In genomic region chr10:48139953-48140850, GRCh38 we compare ENCODE assay signal across 8 cellular contexts.
DNase-seq lines count a peak whose midpoint lies in the region; ATAC-seq and TF ChIP-seq lines count a peak whose summit lies in the region.
"Not testable (repeated sequence)": the region's sequence is repeated elsewhere in the genome, so short reads cannot be mapped to it uniquely, and the experiment has no call there.

No MANE protein-coding gene starts in this region.

- not testable (repeated sequence) for H3K27me3 Mint-ChIP-seq in CD4-positive, alpha-beta T cell; WTC11 (ENCODE audit: low read depth); activated naive CD8-positive, alpha-beta T cell treated with anti-CD3 and anti-CD28 coated beads, Interleukin-2, amount 10 ng/mL, durations not matched to agents 7 days and 5 days; stimulated activated naive B cell treated with anti-CD40 and anti-IgM and Interleukin-4, amounts not matched to agents 10 μg/mL and 1 μg/mL and 100 μg/mL, for 72 hours

- not testable (repeated sequence) for DNase-seq in CD4-positive, alpha-beta T cell; WTC11 (ENCODE audit: low spot score); activated naive CD8-positive, alpha-beta T cell treated with anti-CD3 and anti-CD28 coated beads, Interleukin-2, amount 10 ng/mL, durations not matched to agents 7 days and 5 days; Right ventricle myocardium superior; right lobe of liver; omental fat pad (ENCODE audit: low spot score); stimulated activated naive B cell treated with anti-CD40 and anti-IgM and Interleukin-4, amounts not matched to agents 10 μg/mL and 1 μg/mL and 100 μg/mL, for 72 hours

- CTCF ChIA-PET in CD4-positive, alpha-beta T cell (lab: Charles Lee); WTC11 (lab: Charles Lee): not testable (repeated sequence)

- not testable (repeated sequence) for H3K4me1 ChIP-seq in right lobe of liver

- H3K9me3 Mint-ChIP-seq in CD4-positive, alpha-beta T cell; WTC11; activated naive CD8-positive, alpha-beta T cell treated with anti-CD3 and anti-CD28 coated beads, Interleukin-2, amount 10 ng/mL, durations not matched to agents 7 days and 5 days; stimulated activated naive B cell treated with anti-CD40 and anti-IgM and Interleukin-4, amounts not matched to agents 10 μg/mL and 1 μg/mL and 100 μg/mL, for 72 hours: not testable (repeated sequence)

- peak overlapping the region; percentile 66 for H3K4me3 Mint-ChIP-seq in CD4-positive, alpha-beta T cell
- H3K4me3 Mint-ChIP-seq in WTC11; activated naive CD8-positive, alpha-beta T cell treated with anti-CD3 and anti-CD28 coated beads, Interleukin-2, amount 10 ng/mL, durations not matched to agents 7 days and 5 days; stimulated activated naive B cell treated with anti-CD40 and anti-IgM and Interleukin-4, amounts not matched to agents 10 μg/mL and 1 μg/mL and 100 μg/mL, for 72 hours: not testable (repeated sequence)

- H3K4me1 Mint-ChIP-seq in CD4-positive, alpha-beta T cell (ENCODE audit: low read depth); WTC11; activated naive CD8-positive, alpha-beta T cell treated with anti-CD3 and anti-CD28 coated beads, Interleukin-2, amount 10 ng/mL, durations not matched to agents 7 days and 5 days; stimulated activated naive B cell treated with anti-CD40 and anti-IgM and Interleukin-4, amounts not matched to agents 10 μg/mL and 1 μg/mL and 100 μg/mL, for 72 hours: not testable (repeated sequence)

- intact Hi-C loops in CD4-positive, alpha-beta T cell (cut with DNase I, micrococcal nuclease); Right ventricle myocardium superior (cut with DNase I); right lobe of liver (cut with DNase I): not testable (repeated sequence)

- H3K4me3 ChIP-seq in right lobe of liver: not testable (repeated sequence)

- H3K9me3 ChIP-seq in CD4-positive, alpha-beta T cell (ENCODE audit: control insufficient read depth, low read length); right lobe of liver: not testable (repeated sequence)

- TF ChIP-seq POLR2A in right lobe of liver (IDR thresholded peaks at IDR 0.05): not testable (repeated sequence)

- not testable (repeated sequence) for H3K36me3 ChIP-seq in right lobe of liver

- ATAC-seq in CD4-positive, alpha-beta T cell (ENCODE audit: poor library complexity): peak; percentile 48
- peak; percentile 74 for ATAC-seq in HG02571 (IDR thresholded peaks at IDR 0.05; ENCODE audit: unreplicated experiment)
- ATAC-seq in WTC11: peak; percentile 60
- peak; percentile 33 for ATAC-seq in activated naive CD8-positive, alpha-beta T cell treated with anti-CD3 and anti-CD28 coated beads, Interleukin-2, amount 10 ng/mL, durations not matched to agents 7 days and 5 days (ENCODE audit: low read depth)
- peak; percentile 91 for ATAC-seq in Right ventricle myocardium superior (ENCODE audit: poor library complexity)
- peak; percentile 45 to 89 (median 72) for ATAC-seq in right lobe of liver
- peak; percentile 15 for ATAC-seq in omental fat pad (ENCODE audit: low FRiP score)
- ATAC-seq in stimulated activated naive B cell treated with anti-CD40 and anti-IgM and Interleukin-4, amounts not matched to agents 10 μg/mL and 1 μg/mL and 100 μg/mL, for 72 hours (replicated peaks): peak; percentile 66 to 79

- H3K27ac Mint-ChIP-seq in CD4-positive, alpha-beta T cell; WTC11; activated naive CD8-positive, alpha-beta T cell treated with anti-CD3 and anti-CD28 coated beads, Interleukin-2, amount 10 ng/mL, durations not matched to agents 7 days and 5 days; stimulated activated naive B cell treated with anti-CD40 and anti-IgM and Interleukin-4, amounts not matched to agents 10 μg/mL and 1 μg/mL and 100 μg/mL, for 72 hours: not testable (repeated sequence)

- H3K27me3 ChIP-seq in CD4-positive, alpha-beta T cell (ENCODE audit: control insufficient read depth, insufficient read depth, low read length); right lobe of liver: not testable (repeated sequence)

- TF ChIP-seq CTCF in CD4-positive, alpha-beta T cell (IDR thresholded peaks at IDR 0.05); WTC11 (IDR thresholded peaks at IDR 0.05); right lobe of liver (IDR thresholded peaks at IDR 0.05); omental fat pad (IDR thresholded peaks at IDR 0.05): not testable (repeated sequence)

- POLR2A ChIA-PET in CD4-positive, alpha-beta T cell (lab: Charles Lee); WTC11 (lab: Charles Lee); activated naive CD8-positive, alpha-beta T cell treated with anti-CD3 and anti-CD28 coated beads, Interleukin-2, amount 10 ng/mL, durations not matched to agents 7 days and 5 days (lab: Charles Lee): not testable (repeated sequence)

- not testable (repeated sequence) for H3K27ac ChIP-seq in CD4-positive, alpha-beta T cell (ENCODE audit: low read depth, low read length); right lobe of liver

- H3K36me3 Mint-ChIP-seq in CD4-positive, alpha-beta T cell (ENCODE audit: low read depth); WTC11; activated naive CD8-positive, alpha-beta T cell treated with anti-CD3 and anti-CD28 coated beads, Interleukin-2, amount 10 ng/mL, durations not matched to agents 7 days and 5 days; stimulated activated naive B cell treated with anti-CD40 and anti-IgM and Interleukin-4, amounts not matched to agents 10 μg/mL and 1 μg/mL and 100 μg/mL, for 72 hours: not testable (repeated sequence)

- 0% methylated on average over 1 of the region's 53 CpGs for WGBS in right lobe of liver (ENCODE audit: insufficient coverage, low coverage, low lambda C conversion rate, missing lambda C conversion rate)

Comparison
In these comparisons a context has a peak if more than half of its experiments do, and no peak if none do; other contexts are left out.
1. ATAC-seq: peak in every context shown above with its lines; median percentile 91 in Right ventricle myocardium superior; 74 in HG02571; 72 in right lobe of liver; 72 in stimulated activated naive B cell treated with anti-CD40 and anti-IgM and Interleukin-4, amounts not matched to agents 10 μg/mL and 1 μg/mL and 100 μg/mL, for 72 hours; 60 in WTC11; 48 in CD4-positive, alpha-beta T cell; 33 in activated naive CD8-positive, alpha-beta T cell treated with anti-CD3 and anti-CD28 coated beads, Interleukin-2, amount 10 ng/mL, durations not matched to agents 7 days and 5 days; 15 in omental fat pad.